In genomic region chr1:155379180-155379876, GRCh38 we compare ENCODE assay signal across 11 cellular contexts.
DNase-seq lines count a peak whose midpoint lies in the region; ATAC-seq and TF ChIP-seq lines count a peak whose summit lies in the region.
"Had no signal": no experiment of that assay in that cellular context is flagged by ENCODE, and none has a peak within 500 bp of the region (broad histone marks: within the 10 kb centered on the region; RNA-seq: fewer than 3 reads in every experiment).

No MANE protein-coding gene starts in this region.

- no peaks in the 10 kb centered on the region for H3K9me3 ChIP-seq in OCI-LY1 (ENCODE audit: low read length)

- no peak overlapping the region for H2AFZ ChIP-seq in OCI-LY1 (ENCODE audit: low read length)

- peak overlapping the region; percentile 14 for H3K27ac ChIP-seq in OCI-LY1 (ENCODE audit: low read depth, low read length, poor library complexity, severe bottlenecking)

- no peaks in the 10 kb centered on the region for H3K9me2 ChIP-seq in OCI-LY1 (ENCODE audit: low read depth, low read length)

- no peaks in the 10 kb centered on the region for H4K20me1 ChIP-seq in OCI-LY1 (ENCODE audit: insufficient read depth, low read length)

- DNase-seq in COLO829 (ENCODE audit: low spot score): peak; percentile 62
- peak; percentile 87 for DNase-seq in fibroblast of gingiva (ENCODE audit: low read depth)
- DNase-seq in pons (ENCODE audit: low spot score): peak; percentile 54
- no peak for DNase-seq in activated T-cell treated with anti-CD3 and anti-CD28 coated beads, Interleukin-2, amount 50 U/mL, for 1 hour
- DNase-seq in NCI-H2107 treated with DMSO at 0.1 percent for 48 hours (lab: John Stamatoyannopoulos, UW; ENCODE audit: unreplicated experiment): no peak
- DNase-seq: activated naive CD4-positive, alpha-beta T cell; RPMI8226; stimulated activated naive B cell treated with anti-CD40 and anti-IgM and Interleukin-4, amounts not matched to agents 10 μg/mL and 1 μg/mL and 100 μg/mL, for 72 hours had no signal

- no peak overlapping the region for H3K9ac ChIP-seq in OCI-LY1 (ENCODE audit: low read length)

- H3K4me2 ChIP-seq in OCI-LY1 (ENCODE audit: low read length): no peak overlapping the region

- H3K79me2 ChIP-seq in OCI-LY1 (ENCODE audit: insufficient read depth, low read length): 0 out of 2 replicates have a peak, but pooled peaks cover 3% of the 10 kb centered on the region

- ATAC-seq in HG02610 (IDR thresholded peaks at IDR 0.05; ENCODE audit: unreplicated experiment): no peak
- ATAC-seq in GM18861 (IDR thresholded peaks at IDR 0.05; ENCODE audit: unreplicated experiment): no peak
- ATAC-seq: stimulated activated naive B cell treated with anti-CD40 and anti-IgM and Interleukin-4, amounts not matched to agents 10 μg/mL and 1 μg/mL and 100 μg/mL, for 72 hours had no signal

- peaks cover 3% of the 10 kb centered on the region; the same call in 1 of the 2 replicates for H3F3A ChIP-seq in OCI-LY1 (ENCODE audit: insufficient read depth, low read length)

- TF ChIP-seq CTCF in OCI-LY1 (IDR thresholded peaks at IDR 0.05; ENCODE audit: low read length): no peak

- H3K4me3 ChIP-seq in OCI-LY1 (ENCODE audit: low read depth, low read length, poor library complexity, severe bottlenecking): no peak overlapping the region

- peaks cover 67% of the 10 kb centered on the region for H3K36me3 ChIP-seq in OCI-LY1 (ENCODE audit: insufficient read depth, low read length)

- peaks cover 11% of the 10 kb centered on the region for H3K4me1 ChIP-seq in OCI-LY1 (ENCODE audit: insufficient read depth, low read length, severe bottlenecking)

- H3K27me3 ChIP-seq in OCI-LY1 (ENCODE audit: insufficient read depth, low read length): no peaks in the 10 kb centered on the region

Comparison
In these comparisons a context has a peak if more than half of its experiments do, and no peak if none do; other contexts are left out.
1. DNase-seq: peak in COLO829 (single experiment), fibroblast of gingiva (single experiment) and pons (single experiment); none in activated T-cell treated with anti-CD3 and anti-CD28 coated beads, Interleukin-2, amount 50 U/mL, for 1 hour (single experiment) and NCI-H2107 treated with DMSO at 0.1 percent for 48 hours (single experiment).